In genomic region chr3:31577232-31577631, GRCh38 we compare ENCODE assay signal across 30 cellular contexts.
"Had no signal": no experiment of that assay in that cellular context is flagged by ENCODE, and none has a peak within 500 bp of the region (broad histone marks: within the 10 kb centered on the region; RNA-seq: fewer than 3 reads in every experiment).

No MANE protein-coding gene starts in this region.

- DNase-seq: activated CD4-positive, alpha-beta memory T cell treated with anti-CD3 and anti-CD28 coated beads for 36 hours; activated CD4-positive, alpha-beta T cell treated with anti-CD3 and anti-CD28 coated beads, Interleukin-2, amount 50 U/mL, for 1 hour; activated gamma-delta T cell; activated naive CD4-positive, alpha-beta T cell treated with Interleukin-2 at 50 U/mL for 16 hours; activated naive CD8-positive, alpha-beta T cell treated with anti-CD3 and anti-CD28 coated beads, Interleukin-2, amount 50 U/mL, for 24 hours; activated T-cell treated with anti-CD3 and anti-CD28 coated beads, Interleukin-2, amount 50 U/mL, for 24 hours; anterior cingulate cortex; caudate nucleus; cerebellar nuclear complex; MM.1S; MV-4-11; NCI-H1092; NCI-H1436 treated with DMSO at 0.1 percent for 48 hours; NCI-H1694 treated with DMSO at 0.1 percent for 48 hours; NCI-H2029; NCI-H345; NCI-H524 treated with DMSO at 0.1 percent for 48 hours; NK-92 treated with Interleukin-12 subunit alpha and Interleukin-12 subunit beta, amount 100 ng/mL, for 24 hours; PC-9; SIG-M5; T-helper 1 cell; T1000 had no signal

- H3K27ac ChIP-seq: PC-9, RWPE1 had no signal

- H3K27ac Mint-ChIP-seq: activated CD4-positive, alpha-beta memory T cell treated with anti-CD3 and anti-CD28 coated beads for 36 hours; activated T-cell treated with anti-CD3 and anti-CD28 coated beads, Interleukin-2, amount 50 U/mL, for 24 hours; activated T-helper 2 cell treated with anti-CD3 and anti-CD28 coated beads, Interferon-gamma antibody, Interleukin-2, Interleukin-4, amounts not matched to agents 10 μg/mL and 5 μg/mL and 100 μg/mL, durations not matched to agents 14 hours and 24 hours and 36 hours; brain had no signal

- FAIRE-seq: bronchial epithelial cell, RCC 7860 had no signal

- H2AFZ ChIP-seq: PC-9 had no signal

- H3K4me3 ChIP-seq: PC-9 had no signal

- H3K9me3 Mint-ChIP-seq: activated CD4-positive, alpha-beta memory T cell treated with anti-CD3 and anti-CD28 coated beads for 36 hours; activated naive CD4-positive, alpha-beta T cell treated with anti-CD3 and anti-CD28 coated beads, Interleukin-2, amount 50 U/mL, for 24 hours; activated naive CD8-positive, alpha-beta T cell treated with anti-CD3 and anti-CD28 coated beads, Interleukin-2, amount 50 U/mL, for 24 hours; activated T-cell treated with anti-CD3 and anti-CD28 coated beads, Interleukin-2, amount 50 U/mL, for 24 hours had no signal

- H3K4me3 Mint-ChIP-seq: activated CD4-positive, alpha-beta memory T cell treated with anti-CD3 and anti-CD28 coated beads for 36 hours; activated naive CD4-positive, alpha-beta T cell treated with anti-CD3 and anti-CD28 coated beads, Interleukin-2, amount 50 U/mL, for 24 hours; activated naive CD8-positive, alpha-beta T cell treated with anti-CD3 and anti-CD28 coated beads, Interleukin-2, amount 50 U/mL, for 24 hours; activated T-cell treated with anti-CD3 and anti-CD28 coated beads, Interleukin-2, amount 50 U/mL, for 24 hours; brain had no signal

- H3K27me3 Mint-ChIP-seq: activated CD4-positive, alpha-beta memory T cell treated with anti-CD3 and anti-CD28 coated beads for 36 hours; activated naive CD4-positive, alpha-beta T cell treated with anti-CD3 and anti-CD28 coated beads, Interleukin-2, amount 50 U/mL, for 24 hours; activated naive CD8-positive, alpha-beta T cell treated with anti-CD3 and anti-CD28 coated beads, Interleukin-2, amount 50 U/mL, for 24 hours; activated T-cell treated with anti-CD3 and anti-CD28 coated beads, Interleukin-2, amount 50 U/mL, for 24 hours; brain had no signal

- ATAC-seq: Right ventricle myocardium inferior, SK-N-SH treated with all-trans-retinoic acid at 6 μM for 48 hours had no signal

- H3K4me2 ChIP-seq: PC-9 had no signal
